13 cellular contexts compared by ENCODE assay signal in genomic region chr9:114367406-114367805, GRCh38. TPM values are rescaled to one million over a fixed set of nuclear protein-coding genes. Genes with fewer than 3 reads are reported as not detected.
DNase-seq lines count a peak whose midpoint lies in the region; ATAC-seq and TF ChIP-seq lines count a peak whose summit lies in the region.
"Had no signal": no experiment of that assay in that cellular context is flagged by ENCODE, and none has a peak within 500 bp of the region (broad histone marks: within the 10 kb centered on the region; RNA-seq: fewer than 3 reads in every experiment).

No MANE protein-coding gene starts in this region.

- H3K4me3 Mint-ChIP-seq in activated T-cell treated with anti-CD3 and anti-CD28 coated beads, Interleukin-2, amount 50 U/mL, for 72 hours, result peak overlapping the region; percentile 65 to 67
- no peak overlapping the region for H3K4me3 Mint-ChIP-seq in activated CD4-positive, alpha-beta memory T cell treated with anti-CD3 and anti-CD28 coated beads for 36 hours
- H3K4me3 Mint-ChIP-seq: HFFc6 had no signal

- intact Hi-C loops in activated CD4-positive, alpha-beta memory T cell treated with anti-CD3 and anti-CD28 coated beads for 36 hours (cut with micrococcal nuclease), result no loop called here
- intact Hi-C loops in left lung (cut with DNase I) (no loop called here), tibial artery (cut with DNase I; ENCODE audit: low total_unique reads) (no loop called here)

- H3K4me1 ChIP-seq in left lung (peaks cover 24 to 91% of the 10 kb centered on the region in 2 donors), tibial artery (peaks cover 0 to 25% (median 22%) of the 10 kb centered on the region in 4 donors)
- H3K4me1 ChIP-seq: prostate gland had no signal

- no peaks in the 10 kb centered on the region for H3K27me3 Mint-ChIP-seq in activated T-cell treated with anti-CD3 and anti-CD28 coated beads, Interleukin-2, amount 50 U/mL, for 72 hours (ENCODE audit: low read depth)
- H3K27me3 Mint-ChIP-seq in activated CD4-positive, alpha-beta memory T cell treated with anti-CD3 and anti-CD28 coated beads for 36 hours, result no peaks in the 10 kb centered on the region

- H3K4me3 ChIP-seq in left lung (no peak overlapping the region), tibial artery (no peak overlapping the region), H7 (ENCODE audit: insufficient read depth, low read depth, low read length) (no peak overlapping the region)
- H3K4me3 ChIP-seq: prostate gland had no signal

- no peak for DNase-seq in activated T-cell treated with anti-CD3 and anti-CD28 coated beads, Interleukin-2, amount 50 U/mL, for 72 hours
- DNase-seq in activated T-cell treated with anti-CD3 and anti-CD28 coated beads for 4 hours (no peak), left lung (no peak), tibial artery (no peak), H7 (no peak)
- DNase-seq in activated CD4-positive, alpha-beta memory T cell treated with anti-CD3 and anti-CD28 coated beads for 36 hours, result no peak
- DNase-seq: HFFc6, left cardiac atrium had no signal

- CTCF ChIA-PET in activated CD4-positive, alpha-beta memory T cell treated with anti-CD3 and anti-CD28 coated beads for 36 hours (lab: Charles Lee), result interaction anchor here (1.6 to 9.5 kb wide), 2 partner anchors 18 to 38 kb away, joined by 6 to 78 read pairs; partner anchors contain the start of gene AKNA

- H3K27ac ChIP-seq in left lung (peak overlapping the region; percentile 82 to 84), tibial artery (peak overlapping the region; percentile 49 to 57)
- H3K27ac ChIP-seq: prostate gland had no signal

- H3K27me3 ChIP-seq in left lung, result no peaks in the 10 kb centered on the region
- no peaks in the 10 kb centered on the region for H3K27me3 ChIP-seq in tibial artery
- H3K27me3 ChIP-seq in H7 (ENCODE audit: control insufficient read depth, insufficient read depth, low read length), result no peaks in the 10 kb centered on the region

- ATAC-seq in activated T-cell treated with anti-CD3 and anti-CD28 coated beads, Interleukin-2, amount 50 U/mL, for 72 hours (replicated peaks in 1 of 2), result no peak
- no peak for ATAC-seq in left lung
- ATAC-seq in GM18867 (IDR thresholded peaks at IDR 0.05; ENCODE audit: unreplicated experiment), result no peak
- ATAC-seq in GM19452 (IDR thresholded peaks at IDR 0.05; ENCODE audit: unreplicated experiment), result no peak

- peaks cover 13 to 56% of the 10 kb centered on the region in 2 donors for H3K36me3 Mint-ChIP-seq in activated T-cell treated with anti-CD3 and anti-CD28 coated beads, Interleukin-2, amount 50 U/mL, for 72 hours (ENCODE audit: insufficient read depth in 2 of 2)
- H3K36me3 Mint-ChIP-seq in activated CD4-positive, alpha-beta memory T cell treated with anti-CD3 and anti-CD28 coated beads for 36 hours, result peaks cover 67% of the 10 kb centered on the region

- no peaks in the 10 kb centered on the region for H3K9me3 ChIP-seq in left lung
- no peaks in the 10 kb centered on the region for H3K9me3 ChIP-seq in tibial artery
- H3K9me3 ChIP-seq: prostate gland had no signal

- H3K4me1 Mint-ChIP-seq in activated T-cell treated with anti-CD3 and anti-CD28 coated beads, Interleukin-2, amount 50 U/mL, for 72 hours (ENCODE audit: low read depth), result peaks cover 84% of the 10 kb centered on the region
- H3K4me1 Mint-ChIP-seq in activated CD4-positive, alpha-beta memory T cell treated with anti-CD3 and anti-CD28 coated beads for 36 hours (ENCODE audit: low read depth), result peaks cover 88% of the 10 kb centered on the region

- H3K36me3 ChIP-seq in left lung (peaks cover 0 to 48% of the 10 kb centered on the region in 2 donors), tibial artery (peaks cover 50 to 83% (median 72%) of the 10 kb centered on the region in 3 donors), H7 (replicated peaks; ENCODE audit: control insufficient read depth, insufficient read depth, low read length) (peaks cover 8% of the 10 kb centered on the region)
- H3K36me3 ChIP-seq: prostate gland had no signal

- peak overlapping the region; percentile 99 for H3K27ac Mint-ChIP-seq in activated T-cell treated with anti-CD3 and anti-CD28 coated beads, Interleukin-2, amount 50 U/mL, for 72 hours
- peak overlapping the region; percentile 87 for H3K27ac Mint-ChIP-seq in activated CD4-positive, alpha-beta memory T cell treated with anti-CD3 and anti-CD28 coated beads for 36 hours

- POLR2A ChIA-PET in activated CD4-positive, alpha-beta memory T cell treated with anti-CD3 and anti-CD28 coated beads for 36 hours (lab: Charles Lee), result interaction anchor here (0.8 to 3.0 kb wide), 6 partner anchors 15 to 221 kb away, joined by 3 to 20 read pairs (median 4); partner anchors contain the start of gene AKNA

- no peaks in the 10 kb centered on the region for H3K9me3 Mint-ChIP-seq in activated T-cell treated with anti-CD3 and anti-CD28 coated beads, Interleukin-2, amount 50 U/mL, for 72 hours
- H3K9me3 Mint-ChIP-seq in activated CD4-positive, alpha-beta memory T cell treated with anti-CD3 and anti-CD28 coated beads for 36 hours, result no peaks in the 10 kb centered on the region
- H3K9me3 Mint-ChIP-seq: HFFc6 had no signal

- TF ChIP-seq CTCF in left lung (IDR thresholded peaks at IDR 0.05) (no peak), tibial artery (IDR thresholded peaks at IDR 0.05) (no peak)

RNA-seq across cellular contexts. Expression of gene AKNA, which starts 20.4 kb away (rescaled TPM):
- total RNA-seq in activated T-cell treated with anti-CD3 and anti-CD28 coated beads, Interleukin-2, amount 50 U/mL, for 72 hours, result 100 to 1,000 TPM; 204 to 246 TPM
- 100 to 1,000 TPM; 127 to 130 TPM for total RNA-seq in activated CD4-positive, alpha-beta memory T cell treated with anti-CD3 and anti-CD28 coated beads for 36 hours
- 10 to 100 TPM; 25.1 to 55.3 TPM for total RNA-seq in left lung
- total RNA-seq in H7 (2014; rRNA removed; shearing (Covaris generic)), result 16.7 and 17.4 TPM in 2 replicates

RNA-seq across cellular contexts. Expression of gene ORM2, which starts 37.7 kb away (rescaled TPM):
- total RNA-seq in activated T-cell treated with anti-CD3 and anti-CD28 coated beads, Interleukin-2, amount 50 U/mL, for 72 hours, result not detected
- total RNA-seq in activated CD4-positive, alpha-beta memory T cell treated with anti-CD3 and anti-CD28 coated beads for 36 hours, result not detected
- 10 to 100 TPM in 1 of 2 donors, 1 to 10 TPM in 1; 3.4 to 29.9 TPM for total RNA-seq in left lung
- total RNA-seq in H7 (2014; rRNA removed; shearing (Covaris generic)), result 1.2 and 2.2 TPM in 2 replicates
- total RNA-seq: frontal cortex, HFFc6, NCI-H460 had no signal

RNA-seq across cellular contexts. Expression of gene ORM1, which starts 44.5 kb away (rescaled TPM):
- total RNA-seq in activated T-cell treated with anti-CD3 and anti-CD28 coated beads, Interleukin-2, amount 50 U/mL, for 72 hours, result not detected
- not detected for total RNA-seq in activated CD4-positive, alpha-beta memory T cell treated with anti-CD3 and anti-CD28 coated beads for 36 hours
- total RNA-seq in left lung, result 10 to 100 TPM in 1 of 2 donors, 1 to 10 TPM in 1; 6.9 to 87.0 TPM
- not detected in 2 replicates for total RNA-seq in H7 (2014; rRNA removed; shearing (Covaris generic))
- total RNA-seq: HFFc6, NCI-H460, prostate gland had no signal
